8 cellular contexts compared by ENCODE assay signal in the genomic region with DNA sequence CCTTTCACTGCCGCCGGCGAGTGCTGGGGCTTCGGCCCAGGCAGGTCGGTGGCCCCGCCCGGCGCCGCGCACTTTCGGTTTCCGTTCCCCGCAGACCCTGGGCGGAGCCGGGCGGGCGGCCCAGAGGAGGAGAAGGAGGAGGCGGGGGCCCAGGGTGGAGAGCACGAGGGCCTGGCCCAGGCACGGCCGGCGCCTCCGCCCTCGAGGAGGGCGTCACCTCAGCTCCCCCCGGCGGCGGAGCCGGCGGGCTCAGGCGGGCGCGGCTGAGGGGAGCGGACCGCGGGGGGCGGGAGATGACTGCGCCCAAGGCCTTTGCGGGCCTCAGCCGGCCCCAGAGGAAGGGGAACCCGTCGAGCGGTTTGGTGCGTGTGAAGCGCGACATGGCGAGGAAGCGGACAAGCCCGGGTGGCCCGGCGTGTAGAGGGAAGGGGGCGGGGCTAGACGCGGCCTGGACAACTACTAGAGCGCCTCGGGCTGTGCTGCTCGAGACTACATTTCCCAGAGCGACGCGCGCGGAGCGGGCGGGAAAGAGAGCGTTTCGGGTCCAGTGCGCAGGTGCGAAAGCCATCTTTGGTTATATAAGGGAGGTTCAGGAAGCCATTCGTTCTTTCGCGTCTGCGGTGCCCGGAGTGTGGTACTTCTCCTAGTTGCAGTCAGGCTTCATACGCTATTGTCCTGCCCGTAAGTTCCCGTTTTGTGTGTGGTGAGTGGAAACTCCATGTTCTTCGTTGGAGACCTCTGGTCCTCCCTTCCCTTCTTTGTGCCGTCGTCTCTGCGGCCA. TPM values are rescaled to one million over a fixed set of nuclear protein-coding genes. Genes with fewer than 3 reads are reported as not detected.
DNase-seq lines count a peak whose midpoint lies in the region; ATAC-seq and TF ChIP-seq lines count a peak whose summit lies in the region.

A gene (minus strand): TSS at position 22 of the 781 bp plus-strand sequence. CDS start 2,218 bp downstream, outside the sequence.

- no peak for TF ChIP-seq CTCF in KMS-11 (conservative IDR thresholded peaks at IDR 0.05; ENCODE audit: low read depth, low read length)
- peak in 1 of 6 experiments; percentile 5 for TF ChIP-seq CTCF in Peyer's patch (IDR thresholded peaks at IDR 0.05)

- H2AFZ ChIP-seq in KMS-11 (ENCODE audit: low read depth): peak within 1 kb of the TSS; percentile 62

- H3K4me1 ChIP-seq in KMS-11 (ENCODE audit: low read depth, poor library complexity, severe bottlenecking) (peaks cover 74% of the 10 kb centered on the region), Peyer's patch (peaks cover 0 to 33% (median 4%) of the 10 kb centered on the region in 4 donors), muscle layer of duodenum (ENCODE audit: control insufficient read depth in 1 of 2, insufficient read depth in 2 of 2, low read length in 2 of 2) (peaks cover 28 to 46% of the 10 kb centered on the region in 2 donors)

- ATAC-seq in GM21737 (IDR thresholded peaks at IDR 0.05; ENCODE audit: unreplicated experiment) (peak; percentile 81), esophagus mucosa (peak; percentile 95)

- H3K9me3 ChIP-seq in Peyer's patch (peaks cover 0 to 14% (median 7%) of the 10 kb centered on the region in 4 donors), muscle layer of duodenum (ENCODE audit: control insufficient read depth in 1 of 2, low read length in 2 of 2) (peaks cover 0 to 21% of the 10 kb centered on the region in 2 donors)

- H3K27ac ChIP-seq in KMS-11: peak within 1 kb of the TSS; percentile 78
- H3K27ac ChIP-seq in Peyer's patch: peak within 1 kb of the TSS; percentile 96 to 99 (median 98)
- peak within 1 kb of the TSS; percentile 98 for H3K27ac ChIP-seq in muscle layer of duodenum (ENCODE audit: low read length)

- DNase-seq in DMS53 treated with DMSO at 0.1 percent for 48 hours (lab: John Stamatoyannopoulos, UW; ENCODE audit: unreplicated experiment): peak; percentile 92
- peak; percentile 100 for DNase-seq in Peyer's patch
- peak; percentile 98 to 99 for DNase-seq in activated T-cell treated with anti-CD3 and anti-CD28 coated beads, Interleukin-2, amount 50 U/mL, for 48 hours
- peak; percentile 96 to 97 for DNase-seq in stimulated activated CD8-positive, alpha-beta memory T cell treated with anti-CD3 and anti-CD28 coated beads, Interleukin-7, amount 100 ng/mL, for 4 hours (ENCODE audit: low read depth in 2 of 2)

- H3K4me3 ChIP-seq in KMS-11 (IDR thresholded peaks at IDR 0.05; ENCODE audit: insufficient read depth, low read depth, low read length) (no peak within 1 kb of the TSS), Peyer's patch (peak within 1 kb of the TSS; percentile 60 to 99 (median 87)), muscle layer of duodenum (ENCODE audit: low read depth in 1 of 2, low read length in 2 of 2) (peak within 1 kb of the TSS; percentile 97 to 99)

- H3K9ac ChIP-seq in KMS-11: peak within 1 kb of the TSS; percentile 92

- no peaks in the 10 kb centered on the region for H3K27me3 ChIP-seq in KMS-11 (ENCODE audit: insufficient read depth, low read depth)
- no peaks in the 10 kb centered on the region for H3K27me3 ChIP-seq in Peyer's patch
- H3K27me3 ChIP-seq in muscle layer of duodenum (ENCODE audit: low read depth, low read length): no peaks in the 10 kb centered on the region

- H3K4me2 ChIP-seq in KMS-11: peak within 1 kb of the TSS; percentile 83

- H3K36me3 ChIP-seq in KMS-11 (ENCODE audit: insufficient read depth) (peaks cover 46% of the 10 kb centered on the region), Peyer's patch (peaks cover 0 to 53% (median 6%) of the 10 kb centered on the region in 3 donors), muscle layer of duodenum (ENCODE audit: control insufficient read depth in 1 of 2, insufficient read depth in 2 of 2, low read length in 2 of 2) (peaks cover 41 to 45% of the 10 kb centered on the region in 2 donors)

- peaks cover 66% of the 10 kb centered on the region for H3K79me2 ChIP-seq in KMS-11 (ENCODE audit: insufficient read depth, low read depth)

- H4K20me1 ChIP-seq in KMS-11 (ENCODE audit: insufficient read depth): peaks cover 30% of the 10 kb centered on the region

- TF ChIP-seq POLR2A in Peyer's patch (IDR thresholded peaks at IDR 0.05): peak; percentile 99

RNA-seq across cellular contexts. Expression of the gene that starts here (rescaled TPM):
- 10 to 100 TPM; 33.4 to 40.3 (median 36.4) TPM for total RNA-seq in Peyer's patch
- total RNA-seq in esophagus mucosa: 10.7 TPM
